In genomic region chr3:160754371-160754854, GRCh38 we compare ENCODE assay signal across 8 cellular contexts. TPM values are rescaled to one million over a fixed set of nuclear protein-coding genes. Genes with fewer than 3 reads are reported as not detected.
DNase-seq lines count a peak whose midpoint lies in the region; ATAC-seq and TF ChIP-seq lines count a peak whose summit lies in the region.

No MANE protein-coding gene starts in this region.

- dilution Hi-C loops in mammary epithelial cell (cut with HindIII; ENCODE audit: low sequenced_read_pairs), result no loop called here

- in situ Hi-C loops in mammary epithelial cell (cut with MboI; ENCODE audit: low sequenced_read_pairs in 2 of 2), result no loop called here

- peaks cover 30 to 43% (median 36%) of the 10 kb centered on the region in 10 experiments for H3K4me1 ChIP-seq in BLaER1 treated with 17β-estradiol and CSF1 and Interleukin-3, amounts not matched to agents 10 nM and 100 nM
- H3K4me1 ChIP-seq in mammary epithelial cell (ENCODE audit: insufficient read depth, low read length) (peaks cover 8% of the 10 kb centered on the region), sigmoid colon (peaks cover 0 to 37% (median 30%) of the 10 kb centered on the region in 4 donors)

- peak overlapping the region; percentile 87 to 97 (median 91) for H3K27ac ChIP-seq in BLaER1 treated with 17β-estradiol and CSF1 and Interleukin-3, amounts not matched to agents 10 nM and 100 nM
- no peak overlapping the region for H3K27ac ChIP-seq in mammary epithelial cell (ENCODE audit: insufficient read depth, low read depth, low read length)
- peak overlapping the region; percentile 92 to 96 (median 94) for H3K27ac ChIP-seq in sigmoid colon

- TF ChIP-seq EP300 in sigmoid colon (IDR thresholded peaks at IDR 0.05), result no peak

- H3K79me2 ChIP-seq in mammary epithelial cell (ENCODE audit: insufficient read depth, low read length), result no peaks in the 10 kb centered on the region

- H3K4me3 ChIP-seq in BLaER1 treated with 17β-estradiol and CSF1 and Interleukin-3, amounts not matched to agents 10 nM and 100 nM, result peak overlapping the region; percentile 73 to 89 (median 83)
- H3K4me3 ChIP-seq in HFF-Myc (replicated peaks; ENCODE audit: low read depth, low read length) (peak overlapping the region; percentile 67), mammary epithelial cell (replicated peaks in 1 of 3; ENCODE audit: insufficient read depth in 1 of 3, low read depth in 2 of 3, low read length in 3 of 3) (peak overlapping the region; percentile 63 to 68 (median 67)), sigmoid colon (peak overlapping the region; percentile 68 to 89 (median 79))

- intact Hi-C loops in mammary epithelial cell (cut with micrococcal nuclease), result loop anchor here (2.0 kb wide), 1 partner anchor 190 kb away; the partner anchor contains the start of gene KPNA4
- intact Hi-C loops in sigmoid colon (cut with DNase I), result loop anchor here (2.0 kb wide), 2 partner anchors 188 kb away; no protein-coding TSS in a partner anchor

- no peaks in the 10 kb centered on the region for H3K27me3 ChIP-seq in BLaER1 treated with 17β-estradiol and CSF1 and Interleukin-3, amounts not matched to agents 10 nM and 100 nM
- H3K27me3 ChIP-seq in mammary epithelial cell (ENCODE audit: insufficient read depth, low read length) (no peaks in the 10 kb centered on the region), sigmoid colon (no peaks in the 10 kb centered on the region)

- H2AFZ ChIP-seq in mammary epithelial cell (ENCODE audit: low read depth, low read length), result peak overlapping the region; percentile 98

- H3K9me3 ChIP-seq in BLaER1 treated with 17β-estradiol and CSF1 and Interleukin-3, amounts not matched to agents 10 nM and 100 nM (replicated peaks in 1 of 11), result no peaks in the 10 kb centered on the region
- H3K9me3 ChIP-seq in mammary epithelial cell (replicated peaks; ENCODE audit: insufficient read depth, low read length), result no peaks in the 10 kb centered on the region
- no peaks in the 10 kb centered on the region for H3K9me3 ChIP-seq in sigmoid colon

- no TSS peak for BruUV-seq in mammary epithelial cell (replicated peaks; lab: Mats Ljungman, UMichigan)

- peak overlapping the region; percentile 75 to 99 (median 87) for H3K4me2 ChIP-seq in BLaER1 treated with 17β-estradiol and CSF1 and Interleukin-3, amounts not matched to agents 10 nM and 100 nM
- H3K4me2 ChIP-seq in mammary epithelial cell (ENCODE audit: insufficient read depth, low read depth, low read length), result peak overlapping the region; percentile 96

- ATAC-seq in HG03565 (IDR thresholded peaks at IDR 0.05; ENCODE audit: unreplicated experiment), result no peak

- no peaks in the 10 kb centered on the region for H3K36me3 ChIP-seq in BLaER1 treated with 17β-estradiol and CSF1 and Interleukin-3, amounts not matched to agents 10 nM and 100 nM
- no peaks in the 10 kb centered on the region for H3K36me3 ChIP-seq in mammary epithelial cell (ENCODE audit: insufficient read depth, low read length)
- no peaks in the 10 kb centered on the region for H3K36me3 ChIP-seq in sigmoid colon

- peaks cover 0 to 16% (median 0%) of the 10 kb centered on the region in 11 experiments; a peak in 8 of 22 replicates for H4K20me1 ChIP-seq in BLaER1 treated with 17β-estradiol and CSF1 and Interleukin-3, amounts not matched to agents 10 nM and 100 nM
- no peaks in the 10 kb centered on the region for H4K20me1 ChIP-seq in mammary epithelial cell (ENCODE audit: insufficient read depth, low read length)

- 5% methylated on average over 17 of the region's 27 CpGs for WGBS in mammary epithelial cell (ENCODE audit: low coverage, missing lambda C conversion rate)
- 0 to 1% methylated on average over 27 of the region's 27 CpGs for WGBS in sigmoid colon, 2 donors

- no peak for TF ChIP-seq CTCF in HFF-Myc (IDR thresholded peaks at IDR 0.05; ENCODE audit: low read depth, low read length, missing control alignments)
- no peak for TF ChIP-seq CTCF in mammary epithelial cell (conservative IDR thresholded peaks at IDR 0.05 in 1 of 2, IDR thresholded peaks at IDR 0.05 in 1 of 2; ENCODE audit: extremely low read depth in 1 of 2, insufficient read depth in 1 of 2, low read depth in 1 of 2, low read length in 2 of 2)
- TF ChIP-seq CTCF in sigmoid colon (IDR thresholded peaks at IDR 0.05), result no peak

- no peak for TF ChIP-seq POLR2A in sigmoid colon (IDR thresholded peaks at IDR 0.05)

- no peak for DNase-seq in HFF-Myc (ENCODE audit: extremely low read depth, low read depth)
- peak; percentile 29 for DNase-seq in RPMI8226
- peak; percentile 47 for DNase-seq in mammary epithelial cell
- peak; percentile 49 for DNase-seq in iPS-NIHi7 (ENCODE audit: extremely low spot score)
- peak; percentile 71 for DNase-seq in sigmoid colon
- DNase-seq in globus pallidus (ENCODE audit: low spot score), result no peak

- H3K9ac ChIP-seq in BLaER1 treated with 17β-estradiol and CSF1 and Interleukin-3, amounts not matched to agents 10 nM and 100 nM, result peak overlapping the region; percentile 86 to 93 (median 91)
- H3K9ac ChIP-seq in mammary epithelial cell (ENCODE audit: insufficient read depth, low read length), result peak overlapping the region; percentile 52

- CTCF ChIA-PET in mammary epithelial cell (lab: Charles Lee; ENCODE audit: low non-redundant PET), result no interaction called here

RNA-seq across cellular contexts. Expression of gene PPM1L, which starts 1.6 kb away (rescaled TPM):
- total RNA-seq in mammary epithelial cell (1 to 10 TPM in 1 of 2 donors, under 1 TPM in 1; 0.96 to 2.0 TPM), sigmoid colon (10 to 100 TPM; 33.2 to 50.2 (median 35.7) TPM)
- polyA plus RNA-seq in mammary epithelial cell (0.23 TPM), sigmoid colon (1 to 10 TPM; 1.2 to 4.3 (median 1.4) TPM)
- 1.3 TPM for polyA minus RNA-seq in mammary epithelial cell

Comparison
In these comparisons a context has a peak if more than half of its experiments do, and no peak if none do; other contexts are left out.
1. DNase-seq: peak in RPMI8226 (single experiment), mammary epithelial cell (single experiment), iPS-NIHi7 (single experiment) and sigmoid colon (single experiment); none in HFF-Myc (single experiment) and globus pallidus (single experiment).
2. RNA of gene PPM1L, which starts 1.6 kb away (total RNA-seq): 33.2 to 50.2 TPM in sigmoid colon; 0.96 to 2.0 TPM in mammary epithelial cell; every median in the first group is over 10 times any median in the second.
3. Peak in every context shown above with its lines, with median percentiles within 50 percentile points of each other: H3K4me3 ChIP-seq.